ENCODE assay signal across 19 cellular contexts in genomic region chr9:136672431-136673087, GRCh38. TPM values are rescaled to one million over a fixed set of nuclear protein-coding genes. Genes with fewer than 3 reads are reported as not detected.
DNase-seq lines count a peak whose midpoint lies in the region; TF ChIP-seq lines count a peak whose summit lies in the region.
"Had no signal": no experiment of that assay in that cellular context is flagged by ENCODE, and none has a peak within 500 bp of the region (broad histone marks: within the 10 kb centered on the region; RNA-seq: fewer than 3 reads in every experiment).

No MANE protein-coding gene starts in this region.

- no peak overlapping the region for H3K27ac ChIP-seq in A673 (ENCODE audit: low read depth, low read length, poor library complexity, severe bottlenecking)
- H3K27ac ChIP-seq in RWPE1: peak overlapping the region; percentile 38
- H3K27ac ChIP-seq in hepatocyte: peak overlapping the region; percentile 6
- H3K27ac ChIP-seq: HL-60 had no signal

- H3K27me3 ChIP-seq in A673 (replicated peaks; ENCODE audit: insufficient read depth, low read depth, low read length, poor library complexity) (no peaks in the 10 kb centered on the region), hepatocyte (no peaks in the 10 kb centered on the region), BE2C (peaks cover 3% of the 10 kb centered on the region)

- H3K4me3 ChIP-seq in A673 (ENCODE audit: low read depth, low read length, poor library complexity, severe bottlenecking) (no peak overlapping the region), hepatocyte (no peak overlapping the region), BE2C (ENCODE audit: low read depth, low read length) (no peak overlapping the region)

- H3K9me3 Mint-ChIP-seq in type B pancreatic cell: no peaks in the 10 kb centered on the region
- H3K9me3 Mint-ChIP-seq: activated naive CD4-positive, alpha-beta T cell treated with anti-CD3 and anti-CD28 coated beads, Interleukin-2, amount 50 U/mL, for 24 hours; CD4-positive, CD25-positive, alpha-beta regulatory T cell; stimulated activated naive B cell treated with anti-CD40 and anti-IgM and Interleukin-4, amounts not matched to agents 10 μg/mL and 1 μg/mL and 100 μg/mL, for 72 hours had no signal

- TSS peak; percentile 80 for BruUV-seq in A673 (replicated peaks; lab: Mats Ljungman, UMichigan)

- POLR2A ChIA-PET in A673 (lab: Charles Lee; ENCODE audit: low non-redundant PET): no interaction called here
- POLR2A ChIA-PET in RWPE1 (lab: Yijun Ruan, JAX; ENCODE audit: low non-redundant PET): no interaction called here

- H3K36me3 Mint-ChIP-seq in type B pancreatic cell: no peaks in the 10 kb centered on the region
- H3K36me3 Mint-ChIP-seq: activated naive CD4-positive, alpha-beta T cell treated with anti-CD3 and anti-CD28 coated beads, Interleukin-2, amount 50 U/mL, for 24 hours; CD4-positive, CD25-positive, alpha-beta regulatory T cell had no signal

- no peak overlapping the region for H2AFZ ChIP-seq in hepatocyte

- intact Hi-C loops in A673 (cut with micrococcal nuclease; ENCODE audit: unreplicated experiment): no loop called here

- H3K4me1 ChIP-seq in A673 (ENCODE audit: insufficient read depth, low read length, poor library complexity, severe bottlenecking): peaks cover 18% of the 10 kb centered on the region
- peaks cover 17% of the 10 kb centered on the region for H3K4me1 ChIP-seq in hepatocyte (ENCODE audit: insufficient read depth)
- peaks cover 4% of the 10 kb centered on the region; the same call in 1 of the 2 replicates for H3K4me1 ChIP-seq in BE2C

- DNase-seq in A673 (ENCODE audit: low spot score) (no peak), RWPE1 (ENCODE audit: low spot score) (no peak), hepatocyte (ENCODE audit: low spot score) (no peak), type B pancreatic cell (ENCODE audit: extremely low spot score, unreplicated experiment) (no peak), NCI-H187 (lab: John Stamatoyannopoulos, UW) (no peak), BE2C (no peak)
- DNase-seq: activated CD4-positive, alpha-beta T cell treated with anti-CD3 and anti-CD28 coated beads for 36 hours; CD4-positive, CD25-positive, alpha-beta regulatory T cell; cerebellar nuclear complex; effector CD4-positive, alpha-beta T cell; kidney glomerular epithelial cell; midbrain; NCI-H524; posterior cingulate gyrus; stimulated activated CD4-positive, alpha-beta T cell treated with anti-CD3 and anti-CD28 coated beads, Interleukin-1b, Interleukin-23, amount 100 ng/mL, for 48 hours; stimulated activated naive B cell treated with anti-CD40 and anti-IgM and Interleukin-4, amounts not matched to agents 10 μg/mL and 1 μg/mL and 100 μg/mL, for 72 hours had no signal

- H3K79me2 ChIP-seq in hepatocyte: no peaks in the 10 kb centered on the region

- H3K9me2 ChIP-seq in hepatocyte (replicated peaks; ENCODE audit: insufficient read depth): no peaks in the 10 kb centered on the region

- 84% methylated on average over 13 of the region's 14 CpGs for WGBS in hepatocyte (ENCODE audit: low lambda C conversion rate, missing lambda C conversion rate)

- CTCF ChIA-PET in A673 (lab: Charles Lee) (interaction anchor here (0.7 to 1.0 kb wide), 3 partner anchors 9 to 67 kb away, joined by 3 to 12 read pairs (median 9); no protein-coding TSS in a partner anchor), RWPE1 (lab: Yijun Ruan, JAX) (interaction anchor here (0.6 to 3.3 kb wide), 19 partner anchors 10 to 231 kb away, joined by 3 to 36 read pairs (median 5); partner anchors contain the start of gene EGFL7)

- no peaks in the 10 kb centered on the region for H4K20me1 ChIP-seq in hepatocyte (ENCODE audit: insufficient read depth, poor library complexity, severe bottlenecking)

- no peak overlapping the region for H3K27ac Mint-ChIP-seq in type B pancreatic cell
- H3K27ac Mint-ChIP-seq: activated CD4-positive, alpha-beta T cell treated with anti-CD3 and anti-CD28 coated beads for 36 hours; activated naive CD4-positive, alpha-beta T cell treated with anti-CD3 and anti-CD28 coated beads, Interleukin-2, amount 50 U/mL, for 24 hours; CD4-positive, CD25-positive, alpha-beta regulatory T cell; stimulated activated naive B cell treated with anti-CD40 and anti-IgM and Interleukin-4, amounts not matched to agents 10 μg/mL and 1 μg/mL and 100 μg/mL, for 72 hours had no signal

- no peak for TF ChIP-seq CTCF in A673 (conservative IDR thresholded peaks at IDR 0.05; ENCODE audit: low read depth, low read length)
- TF ChIP-seq CTCF in RWPE1 (conservative IDR thresholded peaks at IDR 0.05; ENCODE audit: low read depth): no peak
- TF ChIP-seq CTCF in hepatocyte (IDR thresholded peaks at IDR 0.05; ENCODE audit: poor library complexity): no peak
- no peak for TF ChIP-seq CTCF in type B pancreatic cell (conservative IDR thresholded peaks at IDR 0.05)
- TF ChIP-seq CTCF in BE2C (IDR thresholded peaks at IDR 0.05; ENCODE audit: low read depth, low read length): no peak

- no peak overlapping the region for H3K4me2 ChIP-seq in hepatocyte

- no peaks in the 10 kb centered on the region for H3K27me3 Mint-ChIP-seq in type B pancreatic cell
- H3K27me3 Mint-ChIP-seq: CD4-positive, CD25-positive, alpha-beta regulatory T cell had no signal

- H3K4me1 Mint-ChIP-seq in type B pancreatic cell (ENCODE audit: unreplicated experiment): no peaks in the 10 kb centered on the region
- H3K4me1 Mint-ChIP-seq: activated CD4-positive, alpha-beta T cell treated with anti-CD3 and anti-CD28 coated beads for 36 hours; activated naive CD4-positive, alpha-beta T cell treated with anti-CD3 and anti-CD28 coated beads, Interleukin-2, amount 50 U/mL, for 24 hours; CD4-positive, CD25-positive, alpha-beta regulatory T cell had no signal

- H3K4me3 Mint-ChIP-seq in type B pancreatic cell: no peak overlapping the region
- H3K4me3 Mint-ChIP-seq: activated CD4-positive, alpha-beta T cell treated with anti-CD3 and anti-CD28 coated beads for 36 hours; activated naive CD4-positive, alpha-beta T cell treated with anti-CD3 and anti-CD28 coated beads, Interleukin-2, amount 50 U/mL, for 24 hours; CD4-positive, CD25-positive, alpha-beta regulatory T cell; stimulated activated naive B cell treated with anti-CD40 and anti-IgM and Interleukin-4, amounts not matched to agents 10 μg/mL and 1 μg/mL and 100 μg/mL, for 72 hours had no signal

- H3K9me3 ChIP-seq in A673 (ENCODE audit: low read depth, low read length, poor library complexity, severe bottlenecking) (no peaks in the 10 kb centered on the region), hepatocyte (ENCODE audit: low read depth) (no peaks in the 10 kb centered on the region), BE2C (no peaks in the 10 kb centered on the region)

- H3K36me3 ChIP-seq in A673 (ENCODE audit: insufficient read depth, low read length, poor library complexity, severe bottlenecking) (peaks cover 14% of the 10 kb centered on the region), hepatocyte (replicated peaks; ENCODE audit: insufficient read depth, low read depth) (no peaks in the 10 kb centered on the region), BE2C (no peaks in the 10 kb centered on the region)

RNA-seq across cellular contexts. Expression of gene EGFL7, which starts 9.8 kb away (rescaled TPM):
- total RNA-seq in A673 (2021) (79.5 and 98.5 TPM in 2 replicates), hepatocyte (50.0 and 52.9 TPM in 2 replicates), type B pancreatic cell (ENCODE audit: low replicate concordance) (20.7 and 25.5 TPM in 2 replicates)
- 82.5 and 82.6 TPM in 2 replicates for polyA plus RNA-seq in hepatocyte
- 154 TPM for polyA plus RNA-seq in BE2C (2012; ENCODE audit: insufficient read depth, insufficient read length, low read depth)
- polyA plus RNA-seq: CD4-positive, CD25-positive, alpha-beta regulatory T cell had no signal

RNA-seq across cellular contexts. Expression of gene AGPAT2, which starts 14.7 kb away (rescaled TPM):
- 56.0 and 57.7 TPM in 2 replicates for total RNA-seq in A673 (2021)
- total RNA-seq in hepatocyte: 125 and 136 TPM in 2 replicates
- 242 and 249 TPM in 2 replicates for polyA plus RNA-seq in hepatocyte
- 47.8 and 75.3 TPM in 2 replicates for total RNA-seq in type B pancreatic cell (ENCODE audit: low replicate concordance)
- polyA plus RNA-seq in BE2C (2012; ENCODE audit: insufficient read depth, insufficient read length, low read depth): 82.5 TPM

RNA-seq across cellular contexts. Expression of gene DIPK1B, which starts 39.8 kb away (rescaled TPM):
- total RNA-seq in A673 (2021) (26.4 and 35.3 TPM in 2 replicates), hepatocyte (31.7 and 33.3 TPM in 2 replicates), type B pancreatic cell (ENCODE audit: low replicate concordance) (40.8 and 48.7 TPM in 2 replicates)
- 39.4 and 47.3 TPM in 2 replicates for polyA plus RNA-seq in hepatocyte
- 119 TPM for polyA plus RNA-seq in BE2C (2012; ENCODE audit: insufficient read depth, insufficient read length, low read depth)
- total RNA-seq: RPMI7951 had no signal
